Comparison of ENCODE assay signal across 12 cellular contexts in genomic region chr3:87792193-87792531, GRCh38. TPM values are rescaled to one million over a fixed set of nuclear protein-coding genes. Genes with fewer than 3 reads are reported as not detected.
DNase-seq lines count a peak whose midpoint lies in the region; ATAC-seq lines count a peak whose summit lies in the region.
"Had no signal": no experiment of that assay in that cellular context is flagged by ENCODE, and none has a peak within 500 bp of the region (broad histone marks: within the 10 kb centered on the region; RNA-seq: fewer than 3 reads in every experiment).

No MANE protein-coding gene starts in this region.

- H3K4me3 ChIP-seq in muscle layer of duodenum (ENCODE audit: low read depth in 1 of 2, low read length in 2 of 2) (peak overlapping the region; percentile 41 to 66), thymus (ENCODE audit: low read length) (peak overlapping the region; percentile 51)

- peaks cover 22% of the 10 kb centered on the region for H3K4me1 Mint-ChIP-seq in activated T-cell treated with anti-CD3 and anti-CD28 coated beads, Interleukin-2, amount 50 U/mL, for 4 hours (ENCODE audit: low read depth)
- peaks cover 18% of the 10 kb centered on the region for H3K4me1 Mint-ChIP-seq in central memory CD8-positive, alpha-beta T cell

- H3K9me3 ChIP-seq in muscle layer of duodenum (ENCODE audit: control insufficient read depth in 1 of 2, low read length in 2 of 2) (peaks cover 0 to 3% of the 10 kb centered on the region in 2 donors), thymus (ENCODE audit: control insufficient read depth) (no peaks in the 10 kb centered on the region)

- peaks cover 65% of the 10 kb centered on the region for H3K27me3 Mint-ChIP-seq in activated T-cell treated with anti-CD3 and anti-CD28 coated beads, Interleukin-2, amount 50 U/mL, for 4 hours (ENCODE audit: low read depth)
- H3K27me3 Mint-ChIP-seq in central memory CD8-positive, alpha-beta T cell: peaks cover 77% of the 10 kb centered on the region

- H3K27ac Mint-ChIP-seq in central memory CD8-positive, alpha-beta T cell (ENCODE audit: low read depth): no peak overlapping the region

- H3K36me3 ChIP-seq in muscle layer of duodenum (ENCODE audit: control insufficient read depth in 1 of 2, insufficient read depth in 2 of 2, low read length in 2 of 2): no peaks in the 10 kb centered on the region
- H3K36me3 ChIP-seq in thymus (ENCODE audit: control insufficient read depth, insufficient read depth): no peaks in the 10 kb centered on the region

- H3K4me1 ChIP-seq in muscle layer of duodenum (ENCODE audit: control insufficient read depth in 1 of 2, insufficient read depth in 2 of 2, low read length in 2 of 2) (peaks cover 0 to 12% of the 10 kb centered on the region in 2 donors), thymus (ENCODE audit: control insufficient read depth, insufficient read depth, low read length) (peaks cover 10% of the 10 kb centered on the region)

- no peak for DNase-seq in activated T-cell treated with anti-CD3 and anti-CD28 coated beads, Interleukin-2, amount 50 U/mL, for 4 hours
- DNase-seq in activated T-cell treated with anti-CD3 and anti-CD28 coated beads, Interleukin-2, amount 50 U/mL, for 1 hour: no peak
- DNase-seq in central memory CD8-positive, alpha-beta T cell (ENCODE audit: low spot score in 2 of 2): no peak
- DNase-seq in NOMO-1 treated with dmso at 0.1 percent for 144 hours (lab: John Stamatoyannopoulos, UW; ENCODE audit: unreplicated experiment) (no peak), COR-L47 (lab: John Stamatoyannopoulos, UW) (no peak)
- DNase-seq: AML-193 had no signal

- H3K27me3 ChIP-seq in muscle layer of duodenum (ENCODE audit: low read depth, low read length) (peaks cover 4% of the 10 kb centered on the region), thymus (ENCODE audit: control insufficient read depth, insufficient read depth) (no peaks in the 10 kb centered on the region)

- no peak for ATAC-seq in activated T-cell treated with anti-CD3 and anti-CD28 coated beads, Interleukin-2, amount 50 U/mL, for 4 hours
- ATAC-seq in central memory CD8-positive, alpha-beta T cell (replicated peaks; ENCODE audit: extremely low read depth, poor library complexity, severe bottlenecking): no peak
- ATAC-seq in HG02798 (IDR thresholded peaks at IDR 0.05; ENCODE audit: poor library complexity, unreplicated experiment): no peak

- peak overlapping the region; percentile 66 for H3K4me3 Mint-ChIP-seq in activated T-cell treated with anti-CD3 and anti-CD28 coated beads, Interleukin-2, amount 50 U/mL, for 4 hours
- H3K4me3 Mint-ChIP-seq in central memory CD8-positive, alpha-beta T cell: peak overlapping the region; percentile 50

- H3K27ac ChIP-seq in muscle layer of duodenum (ENCODE audit: low read length) (no peak overlapping the region), thymus (ENCODE audit: low read depth) (no peak overlapping the region)

- no peaks in the 10 kb centered on the region for H3K36me3 Mint-ChIP-seq in activated T-cell treated with anti-CD3 and anti-CD28 coated beads, Interleukin-2, amount 50 U/mL, for 4 hours (ENCODE audit: insufficient read depth)
- H3K36me3 Mint-ChIP-seq in central memory CD8-positive, alpha-beta T cell (ENCODE audit: insufficient read depth): peaks cover 2% of the 10 kb centered on the region

- H3K9me3 Mint-ChIP-seq in activated T-cell treated with anti-CD3 and anti-CD28 coated beads, Interleukin-2, amount 50 U/mL, for 4 hours: no peaks in the 10 kb centered on the region
- no peaks in the 10 kb centered on the region for H3K9me3 Mint-ChIP-seq in central memory CD8-positive, alpha-beta T cell

- 3% methylated on average over 10 of the region's 10 CpGs for WGBS in thymus

RNA-seq across cellular contexts. Expression of gene HTR1F, which starts 0.3 kb away (rescaled TPM):
- under 1 TPM in 1 of 3 donors, not detected in 2; 0.05 TPM for total RNA-seq in activated T-cell treated with anti-CD3 and anti-CD28 coated beads, Interleukin-2, amount 50 U/mL, for 4 hours
- 0.14 TPM for polyA plus RNA-seq in thymus
- total RNA-seq: bronchial epithelial cell; T-helper 1 cell treated with Interleukin-12 subunit alpha and Interleukin-12 subunit beta and Interleukin-4 antibody, amounts not matched to agents 30 ng/mL and 1 ng/mL, for 36 hours had no signal
- polyA plus RNA-seq: liver had no signal
